ENCODE assay signal across 1 cellular context in genomic region chr12:19432309-19433170, GRCh38.
TF ChIP-seq lines count a peak whose summit lies in the region.

No MANE protein-coding gene starts in this region.

TF ChIP-seq in GM23338, 12 proteins besides CTCF, POLR2A, EP300 and RAD21 (continued from another document):
- TF ChIP-seq REST (IDR thresholded peaks at IDR 0.05; ENCODE audit: unreplicated experiment) (no peak), POLR2AphosphoS5 (IDR thresholded peaks at IDR 0.05; ENCODE audit: low read depth) (no peak), EZH2 (IDR thresholded peaks at IDR 0.05; ENCODE audit: low read depth, unreplicated experiment) (no peak), EZH2phosphoT487 (IDR thresholded peaks at IDR 0.05; ENCODE audit: unreplicated experiment) (no peak), STAT1 (IDR thresholded peaks at IDR 0.05; ENCODE audit: unreplicated experiment) (no peak), ETS1 (IDR thresholded peaks at IDR 0.05) (no peak)
